In the genomic region with DNA sequence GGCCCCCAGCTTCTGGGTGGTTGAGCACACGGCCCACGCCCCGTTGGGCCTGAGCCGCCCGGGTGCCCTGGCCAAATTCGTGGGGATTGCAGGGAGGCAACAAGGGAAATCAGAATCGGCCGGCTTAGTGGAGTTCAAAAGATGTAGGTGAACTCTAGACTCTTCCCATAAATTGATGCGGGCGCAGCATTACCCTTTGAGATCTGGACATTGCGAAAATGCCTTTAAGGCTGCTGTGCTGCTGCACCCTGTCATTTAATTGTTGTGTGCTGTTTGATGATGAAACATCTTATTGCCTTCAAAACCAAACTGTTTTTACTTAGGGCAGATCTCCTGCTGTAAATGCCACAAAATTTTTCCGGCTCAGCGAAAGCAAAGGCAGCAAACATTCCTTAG, we compare ENCODE assay signal across 1 cellular context.
TF ChIP-seq lines count a peak whose summit lies in the region.

No MANE protein-coding gene starts in this region.

TF ChIP-seq in GM23338, 12 proteins besides CTCF, POLR2A, EP300 and RAD21 (continued from another document):
- TF ChIP-seq, protein P1, sequence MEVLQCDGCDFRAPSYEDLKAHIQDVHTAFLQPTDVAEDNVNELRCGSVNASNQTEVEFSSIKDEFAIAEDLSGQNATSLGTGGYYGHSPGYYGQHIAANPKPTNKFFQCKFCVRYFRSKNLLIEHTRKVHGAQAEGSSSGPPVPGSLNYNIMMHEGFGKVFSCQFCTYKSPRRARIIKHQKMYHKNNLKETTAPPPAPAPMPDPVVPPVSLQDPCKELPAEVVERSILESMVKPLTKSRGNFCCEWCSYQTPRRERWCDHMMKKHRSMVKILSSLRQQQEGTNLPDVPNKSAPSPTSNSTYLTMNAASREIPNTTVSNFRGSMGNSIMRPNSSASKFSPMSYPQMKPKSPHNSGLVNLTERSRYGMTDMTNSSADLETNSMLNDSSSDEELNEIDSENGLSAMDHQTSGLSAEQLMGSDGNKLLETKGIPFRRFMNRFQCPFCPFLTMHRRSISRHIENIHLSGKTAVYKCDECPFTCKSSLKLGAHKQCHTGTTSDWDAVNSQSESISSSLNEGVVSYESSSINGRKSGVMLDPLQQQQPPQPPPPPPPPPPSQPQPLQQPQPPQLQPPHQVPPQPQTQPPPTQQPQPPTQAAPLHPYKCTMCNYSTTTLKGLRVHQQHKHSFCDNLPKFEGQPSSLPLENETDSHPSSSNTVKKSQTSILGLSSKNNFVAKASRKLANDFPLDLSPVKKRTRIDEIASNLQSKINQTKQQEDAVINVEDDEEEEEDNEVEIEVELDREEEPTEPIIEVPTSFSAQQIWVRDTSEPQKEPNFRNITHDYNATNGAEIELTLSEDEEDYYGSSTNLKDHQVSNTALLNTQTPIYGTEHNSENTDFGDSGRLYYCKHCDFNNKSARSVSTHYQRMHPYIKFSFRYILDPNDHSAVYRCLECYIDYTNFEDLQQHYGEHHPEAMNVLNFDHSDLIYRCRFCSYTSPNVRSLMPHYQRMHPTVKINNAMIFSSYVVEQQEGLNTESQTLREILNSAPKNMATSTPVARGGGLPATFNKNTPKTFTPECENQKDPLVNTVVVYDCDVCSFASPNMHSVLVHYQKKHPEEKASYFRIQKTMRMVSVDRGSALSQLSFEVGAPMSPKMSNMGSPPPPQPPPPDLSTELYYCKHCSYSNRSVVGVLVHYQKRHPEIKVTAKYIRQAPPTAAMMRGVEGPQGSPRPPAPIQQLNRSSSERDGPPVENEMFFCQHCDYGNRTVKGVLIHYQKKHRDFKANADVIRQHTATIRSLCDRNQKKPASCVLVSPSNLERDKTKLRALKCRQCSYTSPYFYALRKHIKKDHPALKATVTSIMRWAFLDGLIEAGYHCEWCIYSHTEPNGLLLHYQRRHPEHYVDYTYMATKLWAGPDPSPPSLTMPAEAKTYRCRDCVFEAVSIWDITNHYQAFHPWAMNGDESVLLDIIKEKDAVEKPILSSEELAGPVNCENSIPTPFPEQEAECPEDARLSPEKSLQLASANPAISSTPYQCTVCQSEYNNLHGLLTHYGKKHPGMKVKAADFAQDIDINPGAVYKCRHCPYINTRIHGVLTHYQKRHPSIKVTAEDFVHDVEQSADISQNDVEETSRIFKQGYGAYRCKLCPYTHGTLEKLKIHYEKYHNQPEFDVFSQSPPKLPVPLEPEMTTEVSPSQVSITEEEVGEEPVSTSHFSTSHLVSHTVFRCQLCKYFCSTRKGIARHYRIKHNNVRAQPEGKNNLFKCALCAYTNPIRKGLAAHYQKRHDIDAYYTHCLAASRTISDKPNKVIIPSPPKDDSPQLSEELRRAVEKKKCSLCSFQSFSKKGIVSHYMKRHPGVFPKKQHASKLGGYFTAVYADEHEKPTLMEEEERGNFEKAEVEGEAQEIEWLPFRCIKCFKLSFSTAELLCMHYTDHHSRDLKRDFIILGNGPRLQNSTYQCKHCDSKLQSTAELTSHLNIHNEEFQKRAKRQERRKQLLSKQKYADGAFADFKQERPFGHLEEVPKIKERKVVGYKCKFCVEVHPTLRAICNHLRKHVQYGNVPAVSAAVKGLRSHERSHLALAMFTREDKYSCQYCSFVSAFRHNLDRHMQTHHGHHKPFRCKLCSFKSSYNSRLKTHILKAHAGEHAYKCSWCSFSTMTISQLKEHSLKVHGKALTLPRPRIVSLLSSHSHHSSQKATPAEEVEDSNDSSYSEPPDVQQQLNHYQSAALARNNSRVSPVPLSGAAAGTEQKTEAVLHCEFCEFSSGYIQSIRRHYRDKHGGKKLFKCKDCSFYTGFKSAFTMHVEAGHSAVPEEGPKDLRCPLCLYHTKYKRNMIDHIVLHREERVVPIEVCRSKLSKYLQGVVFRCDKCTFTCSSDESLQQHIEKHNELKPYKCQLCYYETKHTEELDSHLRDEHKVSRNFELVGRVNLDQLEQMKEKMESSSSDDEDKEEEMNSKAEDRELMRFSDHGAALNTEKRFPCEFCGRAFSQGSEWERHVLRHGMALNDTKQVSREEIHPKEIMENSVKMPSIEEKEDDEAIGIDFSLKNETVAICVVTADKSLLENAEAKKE (CRISPR knock-in tag; IDR thresholded peaks at IDR 0.05), result no peak
- TF ChIP-seq STAT1 (IDR thresholded peaks at IDR 0.05; ENCODE audit: unreplicated experiment), result no peak
- TF ChIP-seq EZH2phosphoT487 (IDR thresholded peaks at IDR 0.05; ENCODE audit: unreplicated experiment), result no peak
- TF ChIP-seq, protein P2, sequence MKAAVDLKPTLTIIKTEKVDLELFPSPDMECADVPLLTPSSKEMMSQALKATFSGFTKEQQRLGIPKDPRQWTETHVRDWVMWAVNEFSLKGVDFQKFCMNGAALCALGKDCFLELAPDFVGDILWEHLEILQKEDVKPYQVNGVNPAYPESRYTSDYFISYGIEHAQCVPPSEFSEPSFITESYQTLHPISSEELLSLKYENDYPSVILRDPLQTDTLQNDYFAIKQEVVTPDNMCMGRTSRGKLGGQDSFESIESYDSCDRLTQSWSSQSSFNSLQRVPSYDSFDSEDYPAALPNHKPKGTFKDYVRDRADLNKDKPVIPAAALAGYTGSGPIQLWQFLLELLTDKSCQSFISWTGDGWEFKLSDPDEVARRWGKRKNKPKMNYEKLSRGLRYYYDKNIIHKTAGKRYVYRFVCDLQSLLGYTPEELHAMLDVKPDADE (IDR thresholded peaks at IDR 0.05), result no peak
- TF ChIP-seq, protein P3, sequence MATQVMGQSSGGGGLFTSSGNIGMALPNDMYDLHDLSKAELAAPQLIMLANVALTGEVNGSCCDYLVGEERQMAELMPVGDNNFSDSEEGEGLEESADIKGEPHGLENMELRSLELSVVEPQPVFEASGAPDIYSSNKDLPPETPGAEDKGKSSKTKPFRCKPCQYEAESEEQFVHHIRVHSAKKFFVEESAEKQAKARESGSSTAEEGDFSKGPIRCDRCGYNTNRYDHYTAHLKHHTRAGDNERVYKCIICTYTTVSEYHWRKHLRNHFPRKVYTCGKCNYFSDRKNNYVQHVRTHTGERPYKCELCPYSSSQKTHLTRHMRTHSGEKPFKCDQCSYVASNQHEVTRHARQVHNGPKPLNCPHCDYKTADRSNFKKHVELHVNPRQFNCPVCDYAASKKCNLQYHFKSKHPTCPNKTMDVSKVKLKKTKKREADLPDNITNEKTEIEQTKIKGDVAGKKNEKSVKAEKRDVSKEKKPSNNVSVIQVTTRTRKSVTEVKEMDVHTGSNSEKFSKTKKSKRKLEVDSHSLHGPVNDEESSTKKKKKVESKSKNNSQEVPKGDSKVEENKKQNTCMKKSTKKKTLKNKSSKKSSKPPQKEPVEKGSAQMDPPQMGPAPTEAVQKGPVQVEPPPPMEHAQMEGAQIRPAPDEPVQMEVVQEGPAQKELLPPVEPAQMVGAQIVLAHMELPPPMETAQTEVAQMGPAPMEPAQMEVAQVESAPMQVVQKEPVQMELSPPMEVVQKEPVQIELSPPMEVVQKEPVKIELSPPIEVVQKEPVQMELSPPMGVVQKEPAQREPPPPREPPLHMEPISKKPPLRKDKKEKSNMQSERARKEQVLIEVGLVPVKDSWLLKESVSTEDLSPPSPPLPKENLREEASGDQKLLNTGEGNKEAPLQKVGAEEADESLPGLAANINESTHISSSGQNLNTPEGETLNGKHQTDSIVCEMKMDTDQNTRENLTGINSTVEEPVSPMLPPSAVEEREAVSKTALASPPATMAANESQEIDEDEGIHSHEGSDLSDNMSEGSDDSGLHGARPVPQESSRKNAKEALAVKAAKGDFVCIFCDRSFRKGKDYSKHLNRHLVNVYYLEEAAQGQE (IDR thresholded peaks at IDR 0.05; ENCODE audit: unreplicated experiment), result no peak
- no peak for TF ChIP-seq ZNF331 (CRISPR knock-in tag; IDR thresholded peaks at IDR 0.05; ENCODE audit: low read depth)
